Comparison of ENCODE assay signal across 22 cellular contexts in genomic region chr13:52664269-52664668, GRCh38.
"Had no signal": no experiment of that assay in that cellular context is flagged by ENCODE, and none has a peak within 500 bp of the region (broad histone marks: within the 10 kb centered on the region; RNA-seq: fewer than 3 reads in every experiment).

No MANE protein-coding gene starts in this region.

- H3K9ac ChIP-seq: KMS-11 had no signal

- ATAC-seq: Panc1, PC-3, SK-N-SH treated with all-trans-retinoic acid at 6 μM for 48 hours had no signal

- H3K4me2 ChIP-seq: KMS-11 had no signal

- FAIRE-seq: HTR-8/SVneo had no signal

- H3K27ac ChIP-seq: HL-60, KMS-11, RWPE1 had no signal

- DNase-seq: Kasumi-1, MM.1S, NCI-H1092 treated with DMSO at 0.1 percent for 48 hours, NCI-H1436, NCI-H187, NCI-H2029, NCI-H2081 treated with DMSO at 0.1 percent for 48 hours, NCI-H2171, NCI-H226, NCI-H446, NCI-H510A, NCI-H524 treated with DMSO at 0.1 percent for 48 hours, NCI-H69, NCI-H774, PC-3, SHP77 had no signal
